22 cellular contexts compared by ENCODE assay signal in the genomic region with DNA sequence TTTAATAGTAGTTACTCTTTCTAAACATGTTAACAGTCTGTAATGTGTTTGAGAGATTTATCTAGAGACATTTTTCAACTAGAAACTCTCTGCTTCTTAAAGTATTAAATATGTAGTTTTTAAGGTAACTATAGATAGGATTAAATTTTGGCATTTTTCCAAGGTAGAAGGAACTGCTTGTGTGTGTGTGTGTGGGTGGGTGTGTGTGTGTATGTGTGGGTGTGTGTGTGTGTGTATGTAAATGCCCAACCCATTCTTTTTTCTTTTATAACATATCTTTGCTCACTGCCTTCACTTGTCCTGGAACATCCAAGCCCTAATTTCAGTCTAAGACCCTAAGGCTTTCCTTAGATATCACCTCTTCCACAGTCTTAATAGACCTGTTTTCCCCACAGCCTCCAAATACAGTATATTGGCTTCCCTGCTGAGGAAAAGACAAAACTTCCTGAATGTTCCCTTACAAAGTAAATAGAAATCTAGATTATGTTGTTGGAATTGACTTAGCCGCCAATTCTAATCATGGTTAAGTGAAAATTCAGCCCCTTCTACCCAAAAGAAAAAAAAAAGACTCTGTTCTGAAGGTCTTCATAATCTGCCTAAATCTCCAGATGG. TPM values are rescaled to one million over a fixed set of nuclear protein-coding genes. Genes with fewer than 3 reads are reported as not detected.
DNase-seq lines count a peak whose midpoint lies in the region; ATAC-seq and TF ChIP-seq lines count a peak whose summit lies in the region.
"Had no signal": no experiment of that assay in that cellular context is flagged by ENCODE, and none has a peak within 500 bp of the region (broad histone marks: within the 10 kb centered on the region; RNA-seq: fewer than 3 reads in every experiment).

No MANE protein-coding gene starts in this region.

- no peak overlapping the region for H4K91ac ChIP-seq in neuronal stem cell (ENCODE audit: low read depth, low read length, poor library complexity)

- TF ChIP-seq CTCF in HEK293 (tag by site-specific recombination; IDR thresholded peaks at IDR 0.05) (no peak), WTC11 (IDR thresholded peaks at IDR 0.05) (no peak)

- WGBS in neuronal stem cell (ENCODE audit: extremely low coverage in 2 of 2, insufficient read length in 2 of 2, insufficient replicate concordance in 1 of 2), 2 donors = no CpG with 5 or more reads among the region's 1 CpG

- H3K9me3 Mint-ChIP-seq in activated CD4-positive, alpha-beta memory T cell treated with anti-CD3 and anti-CD28 coated beads, Interleukin-2, amount 10 ng/mL, durations not matched to agents 7 days and 5 days = no peaks in the 10 kb centered on the region
- no peaks in the 10 kb centered on the region for H3K9me3 Mint-ChIP-seq in activated CD4-positive, alpha-beta memory T cell treated with anti-CD3 and anti-CD28 coated beads for 36 hours
- no peaks in the 10 kb centered on the region for H3K9me3 Mint-ChIP-seq in WTC11
- H3K9me3 Mint-ChIP-seq: CD4-positive, alpha-beta T cell; IgD-negative memory B cell had no signal

- no peak overlapping the region for H2AFZ ChIP-seq in neuronal stem cell (ENCODE audit: low read length)

- H3K23ac ChIP-seq in neuronal stem cell (ENCODE audit: low read depth, low read length, poor library complexity) = no peak overlapping the region

- H3K4me3 Mint-ChIP-seq in activated CD4-positive, alpha-beta memory T cell treated with anti-CD3 and anti-CD28 coated beads, Interleukin-2, amount 10 ng/mL, durations not matched to agents 7 days and 5 days = no peak overlapping the region
- no peak overlapping the region for H3K4me3 Mint-ChIP-seq in activated CD4-positive, alpha-beta memory T cell treated with anti-CD3 and anti-CD28 coated beads for 36 hours
- no peak overlapping the region for H3K4me3 Mint-ChIP-seq in WTC11
- H3K4me3 Mint-ChIP-seq: CD4-positive, alpha-beta T cell; IgD-negative memory B cell had no signal

- no peak overlapping the region for H2BK15ac ChIP-seq in neuronal stem cell (ENCODE audit: low read length)

- intact Hi-C loops in activated CD4-positive, alpha-beta memory T cell treated with anti-CD3 and anti-CD28 coated beads for 36 hours (cut with micrococcal nuclease) = no loop called here
- intact Hi-C loops in left ventricle myocardium superior (cut with micrococcal nuclease) = no loop called here

- no peaks in the 10 kb centered on the region for H3K27me3 ChIP-seq in neuronal stem cell (ENCODE audit: control insufficient read depth in 3 of 3, insufficient read depth in 3 of 3, low read depth in 1 of 3, low read length in 3 of 3)
- H3K27me3 ChIP-seq: BE2C had no signal

- H2BK120ac ChIP-seq in neuronal stem cell (ENCODE audit: low read depth, low read length) = no peak overlapping the region

- H3K9me3 ChIP-seq in HEK293 (ENCODE audit: control insufficient read depth, insufficient read depth, low read depth, low read length) (no peaks in the 10 kb centered on the region), neuronal stem cell (replicated peaks in 1 of 2; ENCODE audit: control insufficient read depth in 2 of 2, insufficient read depth in 1 of 2, low read depth in 1 of 2, low read length in 2 of 2) (no peaks in the 10 kb centered on the region)
- H3K9me3 ChIP-seq: BE2C, SK-N-SH had no signal

- CTCF ChIA-PET in activated CD4-positive, alpha-beta memory T cell treated with anti-CD3 and anti-CD28 coated beads, Interleukin-2, amount 10 ng/mL, durations not matched to agents 7 days and 5 days (lab: Charles Lee) = no interaction called here
- CTCF ChIA-PET in activated CD4-positive, alpha-beta memory T cell treated with anti-CD3 and anti-CD28 coated beads for 36 hours (lab: Charles Lee) = no interaction called here
- CTCF ChIA-PET in HEK293 (lab: Yijun Ruan, JAX) = no interaction called here
- CTCF ChIA-PET in WTC11 (lab: Charles Lee) = no interaction called here

- H3K27ac ChIP-seq in HEK293 (ENCODE audit: extremely low read depth, low read depth, low read length) = no peak overlapping the region
- no peak overlapping the region for H3K27ac ChIP-seq in neuronal stem cell (replicated peaks; ENCODE audit: low read length)

- H3K4me1 ChIP-seq in HEK293 (ENCODE audit: control insufficient read depth, insufficient read depth, low read length) (no peaks in the 10 kb centered on the region), neuronal stem cell (ENCODE audit: control insufficient read depth in 2 of 2, insufficient read depth in 1 of 2, low read depth in 1 of 2, low read length in 2 of 2) (no peaks in the 10 kb centered on the region)

- no peak overlapping the region for H3K4ac ChIP-seq in neuronal stem cell (ENCODE audit: low read length)

- H3K27ac Mint-ChIP-seq in activated CD4-positive, alpha-beta memory T cell treated with anti-CD3 and anti-CD28 coated beads, Interleukin-2, amount 10 ng/mL, durations not matched to agents 7 days and 5 days = peak overlapping the region; percentile 40
- no peak overlapping the region for H3K27ac Mint-ChIP-seq in activated CD4-positive, alpha-beta memory T cell treated with anti-CD3 and anti-CD28 coated beads for 36 hours
- peak overlapping the region; percentile 4; the same call in 1 of the 2 replicates for H3K27ac Mint-ChIP-seq in WTC11
- H3K27ac Mint-ChIP-seq: CD4-positive, alpha-beta T cell; IgD-negative memory B cell had no signal

- no peaks in the 10 kb centered on the region for H3K79me1 ChIP-seq in neuronal stem cell (ENCODE audit: low read depth, low read length)

- H2BK12ac ChIP-seq in neuronal stem cell (ENCODE audit: low read length) = no peak overlapping the region

- H3K4me2 ChIP-seq in neuronal stem cell (ENCODE audit: insufficient read depth, low read length, poor library complexity, severe bottlenecking) = peak overlapping the region; percentile 14
- H3K4me2 ChIP-seq: SK-N-SH had no signal

- no peak for ATAC-seq in WTC11
- no peak for ATAC-seq in left ventricle myocardium superior
- ATAC-seq: PC-3 had no signal

- POLR2A ChIA-PET in activated CD4-positive, alpha-beta memory T cell treated with anti-CD3 and anti-CD28 coated beads, Interleukin-2, amount 10 ng/mL, durations not matched to agents 7 days and 5 days (lab: Charles Lee) = interaction anchor here (1.1 kb wide), 1 partner anchor 168 kb away, joined by 3 read pairs; the partner anchor contains the start of gene HERPUD1
- POLR2A ChIA-PET in activated CD4-positive, alpha-beta memory T cell treated with anti-CD3 and anti-CD28 coated beads for 36 hours (lab: Charles Lee) = no interaction called here
- POLR2A ChIA-PET in HEK293 (lab: Yijun Ruan, JAX) = no interaction called here
- POLR2A ChIA-PET in WTC11 (lab: Charles Lee) = no interaction called here

- peaks cover 12 to 38% of the 10 kb centered on the region in 2 experiments; a peak in 2 of 3 replicates for H3K36me3 ChIP-seq in HEK293 (ENCODE audit: control insufficient read depth in 2 of 2, insufficient read depth in 1 of 2, low read length in 2 of 2)
- peaks cover 8 to 51% of the 10 kb centered on the region in 2 donors for H3K36me3 ChIP-seq in neuronal stem cell (replicated peaks in 1 of 2; ENCODE audit: control insufficient read depth in 2 of 2, insufficient read depth in 2 of 2, low read length in 2 of 2)

- H3K14ac ChIP-seq in neuronal stem cell (ENCODE audit: low read length) = no peak overlapping the region

- no peaks in the 10 kb centered on the region for H3K27me3 Mint-ChIP-seq in activated CD4-positive, alpha-beta memory T cell treated with anti-CD3 and anti-CD28 coated beads, Interleukin-2, amount 10 ng/mL, durations not matched to agents 7 days and 5 days
- H3K27me3 Mint-ChIP-seq in activated CD4-positive, alpha-beta memory T cell treated with anti-CD3 and anti-CD28 coated beads for 36 hours = no peaks in the 10 kb centered on the region
- no peaks in the 10 kb centered on the region for H3K27me3 Mint-ChIP-seq in WTC11 (ENCODE audit: low read depth)
- H3K27me3 Mint-ChIP-seq: CD4-positive, alpha-beta T cell; IgD-negative memory B cell had no signal

- H4K8ac ChIP-seq in neuronal stem cell (ENCODE audit: low read depth, low read length) = no peak overlapping the region

- no peak overlapping the region for H2BK5ac ChIP-seq in neuronal stem cell (ENCODE audit: low read length)

- DNase-seq in activated CD4-positive, alpha-beta memory T cell treated with anti-CD3 and anti-CD28 coated beads, Interleukin-2, amount 10 ng/mL, durations not matched to agents 7 days and 5 days = no peak
- DNase-seq in activated CD4-positive, alpha-beta memory T cell treated with anti-CD3 and anti-CD28 coated beads for 36 hours = no peak
- DNase-seq in WTC11 (ENCODE audit: low spot score) (no peak), neuronal stem cell (ENCODE audit: low spot score) (no peak), DMS79 treated with DMSO at 0.1 percent for 48 hours (lab: John Stamatoyannopoulos, UW) (no peak), left ventricle myocardium superior (no peak)
- DNase-seq: BE2C; CD4-positive, alpha-beta T cell; DMS53; H7; MM.1S; NCI-H1092 treated with DMSO at 0.1 percent for 48 hours; NCI-H2081; NCI-H2171 treated with DMSO at 0.1 percent for 48 hours; NCI-H446; NCI-H69; PC-3; RPMI8226; SHP77 treated with DMSO at 0.1 percent for 48 hours; SK-N-SH had no signal

- peaks cover 25% of the 10 kb centered on the region for H3K4me1 Mint-ChIP-seq in activated CD4-positive, alpha-beta memory T cell treated with anti-CD3 and anti-CD28 coated beads, Interleukin-2, amount 10 ng/mL, durations not matched to agents 7 days and 5 days
- peaks cover 11% of the 10 kb centered on the region for H3K4me1 Mint-ChIP-seq in activated CD4-positive, alpha-beta memory T cell treated with anti-CD3 and anti-CD28 coated beads for 36 hours (ENCODE audit: low read depth)
- 0 out of 2 replicates have a peak, but pooled peaks cover 2% of the 10 kb centered on the region for H3K4me1 Mint-ChIP-seq in WTC11

- no peak overlapping the region for H3K18ac ChIP-seq in neuronal stem cell (ENCODE audit: low read length)

- H3K36me3 Mint-ChIP-seq in activated CD4-positive, alpha-beta memory T cell treated with anti-CD3 and anti-CD28 coated beads, Interleukin-2, amount 10 ng/mL, durations not matched to agents 7 days and 5 days (ENCODE audit: low read depth) = peaks cover 36% of the 10 kb centered on the region
- peaks cover 25% of the 10 kb centered on the region for H3K36me3 Mint-ChIP-seq in activated CD4-positive, alpha-beta memory T cell treated with anti-CD3 and anti-CD28 coated beads for 36 hours
- H3K36me3 Mint-ChIP-seq in WTC11 = peaks cover 20% of the 10 kb centered on the region

- H2AK5ac ChIP-seq in neuronal stem cell (ENCODE audit: low read depth, low read length) = no peak overlapping the region

- no peak overlapping the region for H3K4me3 ChIP-seq in HEK293 (ENCODE audit: low read depth, low read length)
- H3K4me3 ChIP-seq in neuronal stem cell (ENCODE audit: low read length in 2 of 2) = no peak overlapping the region

- H3K9ac ChIP-seq in neuronal stem cell (ENCODE audit: low read depth, low read length, poor library complexity) = no peak overlapping the region
- H3K9ac ChIP-seq: SK-N-SH had no signal

TF ChIP-seq in WTC11, 78 proteins besides CTCF, POLR2A, EP300 and RAD21 (continues in another document):
- no peak for TF ChIP-seq PRRX2 (CRISPR knock-in tag; IDR thresholded peaks at IDR 0.05)

RNA-seq across cellular contexts. Expression of gene NUP93, which starts 33.5 kb away (rescaled TPM):
- 10 to 100 TPM; 66.4 to 70.1 TPM for total RNA-seq in activated CD4-positive, alpha-beta memory T cell treated with anti-CD3 and anti-CD28 coated beads, Interleukin-2, amount 10 ng/mL, durations not matched to agents 7 days and 5 days
- total RNA-seq in activated CD4-positive, alpha-beta memory T cell treated with anti-CD3 and anti-CD28 coated beads for 36 hours = 100 to 1,000 TPM; 131 to 133 TPM
- total RNA-seq in WTC11 (2021) (167 to 185 TPM (median 175 TPM) in 3 replicates), left ventricle myocardium superior (26.2 TPM)
- polyA plus RNA-seq in neuronal stem cell (2013, experiment 1 of 2) = 95.7 TPM
- polyA plus RNA-seq in neuronal stem cell (2013, experiment 2 of 2) = 93.0 TPM
